Comparison of ENCODE assay signal across 2 cellular contexts in the genomic region with DNA sequence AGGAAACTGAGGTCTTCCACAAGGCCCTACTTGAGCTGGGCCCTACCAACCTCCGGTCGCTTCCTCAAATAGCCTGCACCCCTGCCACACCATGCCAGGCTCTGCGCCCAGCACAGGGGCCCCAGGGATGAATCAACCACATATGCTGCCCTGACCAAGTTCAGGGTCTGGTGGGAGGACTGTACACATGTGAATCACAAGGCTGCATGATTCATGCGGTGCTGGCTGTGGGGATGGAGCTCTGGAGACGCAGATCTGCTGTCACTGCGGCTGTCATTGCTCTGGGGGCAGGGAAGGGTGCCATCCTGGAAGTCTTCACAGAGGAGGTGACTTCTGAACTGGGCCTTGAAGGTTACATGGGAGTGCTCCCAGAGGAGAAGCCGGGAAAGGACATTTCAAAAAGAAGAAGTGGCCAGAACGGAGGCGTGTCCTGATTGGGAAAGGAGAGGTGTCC.
TF ChIP-seq lines count a peak whose summit lies in the region.

No MANE protein-coding gene starts in this region.

TF ChIP-seq in SK-N-SH, 30 proteins besides CTCF, POLR2A, EP300 and RAD21 (continued from another document):
- TF ChIP-seq, protein P1, sequence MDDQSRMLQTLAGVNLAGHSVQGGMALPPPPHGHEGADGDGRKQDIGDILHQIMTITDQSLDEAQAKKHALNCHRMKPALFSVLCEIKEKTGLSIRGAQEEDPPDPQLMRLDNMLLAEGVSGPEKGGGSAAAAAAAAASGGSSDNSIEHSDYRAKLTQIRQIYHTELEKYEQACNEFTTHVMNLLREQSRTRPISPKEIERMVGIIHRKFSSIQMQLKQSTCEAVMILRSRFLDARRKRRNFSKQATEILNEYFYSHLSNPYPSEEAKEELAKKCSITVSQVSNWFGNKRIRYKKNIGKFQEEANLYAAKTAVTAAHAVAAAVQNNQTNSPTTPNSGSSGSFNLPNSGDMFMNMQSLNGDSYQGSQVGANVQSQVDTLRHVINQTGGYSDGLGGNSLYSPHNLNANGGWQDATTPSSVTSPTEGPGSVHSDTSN (IDR thresholded peaks at IDR 0.05): peak; percentile 73
- TF ChIP-seq, protein P2, sequence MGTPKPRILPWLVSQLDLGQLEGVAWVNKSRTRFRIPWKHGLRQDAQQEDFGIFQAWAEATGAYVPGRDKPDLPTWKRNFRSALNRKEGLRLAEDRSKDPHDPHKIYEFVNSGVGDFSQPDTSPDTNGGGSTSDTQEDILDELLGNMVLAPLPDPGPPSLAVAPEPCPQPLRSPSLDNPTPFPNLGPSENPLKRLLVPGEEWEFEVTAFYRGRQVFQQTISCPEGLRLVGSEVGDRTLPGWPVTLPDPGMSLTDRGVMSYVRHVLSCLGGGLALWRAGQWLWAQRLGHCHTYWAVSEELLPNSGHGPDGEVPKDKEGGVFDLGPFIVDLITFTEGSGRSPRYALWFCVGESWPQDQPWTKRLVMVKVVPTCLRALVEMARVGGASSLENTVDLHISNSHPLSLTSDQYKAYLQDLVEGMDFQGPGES (IDR thresholded peaks at IDR 0.05; ENCODE audit: low read depth, low read length): no peak
- TF ChIP-seq TEAD4 (IDR thresholded peaks at IDR 0.05; ENCODE audit: borderline replicate concordance, insufficient read depth) (no peak), RXRA (IDR thresholded peaks at IDR 0.05; ENCODE audit: borderline replicate concordance, low read depth) (peak; percentile 74; the same call in 1 of the 2 replicates), JUND (IDR thresholded peaks at IDR 0.05) (peak; percentile 90), RFX5 (IDR thresholded peaks at IDR 0.05; ENCODE audit: low read length) (no peak)

TF ChIP-seq in K562, 482 proteins besides CTCF, POLR2A, EP300 and RAD21 (continued from another document and continues in another):
- TF ChIP-seq, protein P3, sequence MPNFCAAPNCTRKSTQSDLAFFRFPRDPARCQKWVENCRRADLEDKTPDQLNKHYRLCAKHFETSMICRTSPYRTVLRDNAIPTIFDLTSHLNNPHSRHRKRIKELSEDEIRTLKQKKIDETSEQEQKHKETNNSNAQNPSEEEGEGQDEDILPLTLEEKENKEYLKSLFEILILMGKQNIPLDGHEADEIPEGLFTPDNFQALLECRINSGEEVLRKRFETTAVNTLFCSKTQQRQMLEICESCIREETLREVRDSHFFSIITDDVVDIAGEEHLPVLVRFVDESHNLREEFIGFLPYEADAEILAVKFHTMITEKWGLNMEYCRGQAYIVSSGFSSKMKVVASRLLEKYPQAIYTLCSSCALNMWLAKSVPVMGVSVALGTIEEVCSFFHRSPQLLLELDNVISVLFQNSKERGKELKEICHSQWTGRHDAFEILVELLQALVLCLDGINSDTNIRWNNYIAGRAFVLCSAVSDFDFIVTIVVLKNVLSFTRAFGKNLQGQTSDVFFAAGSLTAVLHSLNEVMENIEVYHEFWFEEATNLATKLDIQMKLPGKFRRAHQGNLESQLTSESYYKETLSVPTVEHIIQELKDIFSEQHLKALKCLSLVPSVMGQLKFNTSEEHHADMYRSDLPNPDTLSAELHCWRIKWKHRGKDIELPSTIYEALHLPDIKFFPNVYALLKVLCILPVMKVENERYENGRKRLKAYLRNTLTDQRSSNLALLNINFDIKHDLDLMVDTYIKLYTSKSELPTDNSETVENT (CRISPR knock-in tag; IDR thresholded peaks at IDR 0.05): no peak
- TF ChIP-seq HMG20A (CRISPR knock-in tag; conservative IDR thresholded peaks at IDR 0.05): no peak
- no peak for TF ChIP-seq ZNF184 (CRISPR knock-in tag; IDR thresholded peaks at IDR 0.05)
- TF ChIP-seq SP2 (IDR thresholded peaks at IDR 0.05; ENCODE audit: extremely low read depth, low read depth, low read length, poor library complexity, severe bottlenecking): no peak
- no peak for TF ChIP-seq POLR3G (IDR thresholded peaks at IDR 0.05; ENCODE audit: extremely low read depth, insufficient read length, insufficient replicate concordance)
- peak; percentile 76; the same call in 1 of the 2 replicates for TF ChIP-seq ZNF263 (CRISPR knock-in tag; IDR thresholded peaks at IDR 0.05; ENCODE audit: borderline replicate concordance)
- TF ChIP-seq POLR2B (IDR thresholded peaks at IDR 0.05; ENCODE audit: low read depth, partially characterized antibody): no peak
- TF ChIP-seq SAP30 (IDR thresholded peaks at IDR 0.05; ENCODE audit: borderline replicate concordance, insufficient read depth, low read depth, low read length, poor library complexity, severe bottlenecking): no peak
- TF ChIP-seq ZNF311 (CRISPR knock-in tag; IDR thresholded peaks at IDR 0.05): no peak
- TF ChIP-seq NR3C1 (CRISPR knock-in tag; IDR thresholded peaks at IDR 0.05): no peak
- TF ChIP-seq, protein P4, sequence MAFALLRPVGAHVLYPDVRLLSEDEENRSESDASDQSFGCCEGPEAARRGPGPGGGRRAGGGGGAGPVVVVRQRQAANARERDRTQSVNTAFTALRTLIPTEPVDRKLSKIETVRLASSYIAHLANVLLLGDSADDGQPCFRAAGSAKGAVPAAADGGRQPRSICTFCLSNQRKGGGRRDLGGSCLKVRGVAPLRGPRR (CRISPR knock-in tag; IDR thresholded peaks at IDR 0.05): no peak
- TF ChIP-seq ZNF274 (IDR thresholded peaks at IDR 0.05; ENCODE audit: borderline replicate concordance, low read depth, low read length): no peak
- no peak for TF ChIP-seq GTF2A2 (tag; IDR thresholded peaks at IDR 0.05)
- no peak for TF ChIP-seq NR2F6 (CRISPR knock-in tag; IDR thresholded peaks at IDR 0.05)
- TF ChIP-seq, protein P5, sequence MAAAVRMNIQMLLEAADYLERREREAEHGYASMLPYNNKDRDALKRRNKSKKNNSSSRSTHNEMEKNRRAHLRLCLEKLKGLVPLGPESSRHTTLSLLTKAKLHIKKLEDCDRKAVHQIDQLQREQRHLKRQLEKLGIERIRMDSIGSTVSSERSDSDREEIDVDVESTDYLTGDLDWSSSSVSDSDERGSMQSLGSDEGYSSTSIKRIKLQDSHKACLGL (CRISPR knock-in tag; IDR thresholded peaks at IDR 0.05; ENCODE audit: borderline replicate concordance, poor library complexity, severe bottlenecking): no peak
- TF ChIP-seq CREM (IDR thresholded peaks at IDR 0.05; ENCODE audit: low read depth): peak; percentile 24; the same call in 1 of the 2 replicates
- TF ChIP-seq, protein P6, sequence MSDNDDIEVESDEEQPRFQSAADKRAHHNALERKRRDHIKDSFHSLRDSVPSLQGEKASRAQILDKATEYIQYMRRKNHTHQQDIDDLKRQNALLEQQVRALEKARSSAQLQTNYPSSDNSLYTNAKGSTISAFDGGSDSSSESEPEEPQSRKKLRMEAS (CRISPR knock-in tag; IDR thresholded peaks at IDR 0.05): peak; percentile 17; the same call in 1 of the 2 replicates
- TF ChIP-seq, protein P7, sequence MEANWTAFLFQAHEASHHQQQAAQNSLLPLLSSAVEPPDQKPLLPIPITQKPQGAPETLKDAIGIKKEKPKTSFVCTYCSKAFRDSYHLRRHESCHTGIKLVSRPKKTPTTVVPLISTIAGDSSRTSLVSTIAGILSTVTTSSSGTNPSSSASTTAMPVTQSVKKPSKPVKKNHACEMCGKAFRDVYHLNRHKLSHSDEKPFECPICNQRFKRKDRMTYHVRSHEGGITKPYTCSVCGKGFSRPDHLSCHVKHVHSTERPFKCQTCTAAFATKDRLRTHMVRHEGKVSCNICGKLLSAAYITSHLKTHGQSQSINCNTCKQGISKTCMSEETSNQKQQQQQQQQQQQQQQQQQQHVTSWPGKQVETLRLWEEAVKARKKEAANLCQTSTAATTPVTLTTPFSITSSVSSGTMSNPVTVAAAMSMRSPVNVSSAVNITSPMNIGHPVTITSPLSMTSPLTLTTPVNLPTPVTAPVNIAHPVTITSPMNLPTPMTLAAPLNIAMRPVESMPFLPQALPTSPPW (CRISPR knock-in tag; IDR thresholded peaks at IDR 0.05): 0 out of 2 replicates have a peak, but pooled peaks have one; percentile 17
- TF ChIP-seq TOE1 (IDR thresholded peaks at IDR 0.05; ENCODE audit: borderline replicate concordance): no peak
- no peak for TF ChIP-seq TOE1 (CRISPR knock-in tag; IDR thresholded peaks at IDR 0.05; ENCODE audit: borderline replicate concordance, low read depth)
- 0 out of 2 replicates have a peak, but pooled peaks have one; percentile 12 for TF ChIP-seq CBFA2T3 (IDR thresholded peaks at IDR 0.05)
- TF ChIP-seq FOXA3 (CRISPR knock-in tag; conservative IDR thresholded peaks at IDR 0.05 in 1 of 2, IDR thresholded peaks at IDR 0.05 in 1 of 2): peak in 1 of 2 experiments; percentile 63; a peak in 1 of 4 replicates
- no peak for TF ChIP-seq ZNF175 (CRISPR knock-in tag; IDR thresholded peaks at IDR 0.05; ENCODE audit: low read depth)
- no peak for TF ChIP-seq ZNF212 (CRISPR knock-in tag; IDR thresholded peaks at IDR 0.05)
- TF ChIP-seq HNRNPUL1 (IDR thresholded peaks at IDR 0.05; ENCODE audit: low read length): no peak
- TF ChIP-seq TCF3 (CRISPR knock-in tag; IDR thresholded peaks at IDR 0.05): 0 out of 2 replicates have a peak, but pooled peaks have one; percentile 14
- TF ChIP-seq, protein P8, sequence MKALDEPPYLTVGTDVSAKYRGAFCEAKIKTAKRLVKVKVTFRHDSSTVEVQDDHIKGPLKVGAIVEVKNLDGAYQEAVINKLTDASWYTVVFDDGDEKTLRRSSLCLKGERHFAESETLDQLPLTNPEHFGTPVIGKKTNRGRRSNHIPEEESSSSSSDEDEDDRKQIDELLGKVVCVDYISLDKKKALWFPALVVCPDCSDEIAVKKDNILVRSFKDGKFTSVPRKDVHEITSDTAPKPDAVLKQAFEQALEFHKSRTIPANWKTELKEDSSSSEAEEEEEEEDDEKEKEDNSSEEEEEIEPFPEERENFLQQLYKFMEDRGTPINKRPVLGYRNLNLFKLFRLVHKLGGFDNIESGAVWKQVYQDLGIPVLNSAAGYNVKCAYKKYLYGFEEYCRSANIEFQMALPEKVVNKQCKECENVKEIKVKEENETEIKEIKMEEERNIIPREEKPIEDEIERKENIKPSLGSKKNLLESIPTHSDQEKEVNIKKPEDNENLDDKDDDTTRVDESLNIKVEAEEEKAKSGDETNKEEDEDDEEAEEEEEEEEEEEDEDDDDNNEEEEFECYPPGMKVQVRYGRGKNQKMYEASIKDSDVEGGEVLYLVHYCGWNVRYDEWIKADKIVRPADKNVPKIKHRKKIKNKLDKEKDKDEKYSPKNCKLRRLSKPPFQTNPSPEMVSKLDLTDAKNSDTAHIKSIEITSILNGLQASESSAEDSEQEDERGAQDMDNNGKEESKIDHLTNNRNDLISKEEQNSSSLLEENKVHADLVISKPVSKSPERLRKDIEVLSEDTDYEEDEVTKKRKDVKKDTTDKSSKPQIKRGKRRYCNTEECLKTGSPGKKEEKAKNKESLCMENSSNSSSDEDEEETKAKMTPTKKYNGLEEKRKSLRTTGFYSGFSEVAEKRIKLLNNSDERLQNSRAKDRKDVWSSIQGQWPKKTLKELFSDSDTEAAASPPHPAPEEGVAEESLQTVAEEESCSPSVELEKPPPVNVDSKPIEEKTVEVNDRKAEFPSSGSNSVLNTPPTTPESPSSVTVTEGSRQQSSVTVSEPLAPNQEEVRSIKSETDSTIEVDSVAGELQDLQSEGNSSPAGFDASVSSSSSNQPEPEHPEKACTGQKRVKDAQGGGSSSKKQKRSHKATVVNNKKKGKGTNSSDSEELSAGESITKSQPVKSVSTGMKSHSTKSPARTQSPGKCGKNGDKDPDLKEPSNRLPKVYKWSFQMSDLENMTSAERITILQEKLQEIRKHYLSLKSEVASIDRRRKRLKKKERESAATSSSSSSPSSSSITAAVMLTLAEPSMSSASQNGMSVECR (CRISPR knock-in tag; IDR thresholded peaks at IDR 0.05): no peak
- TF ChIP-seq ARID1B (IDR thresholded peaks at IDR 0.05): peak; percentile 38
- TF ChIP-seq ZNF57 (CRISPR knock-in tag; IDR thresholded peaks at IDR 0.05): no peak
- TF ChIP-seq ZNF584 (CRISPR knock-in tag; IDR thresholded peaks at IDR 0.05; ENCODE audit: low read depth): 0 out of 2 replicates have a peak, but pooled peaks have one; percentile 39
- 0 out of 4 replicates have a peak, but pooled peaks of 1 of the 2 experiments have one; percentile 14 for TF ChIP-seq RCOR1 (IDR thresholded peaks at IDR 0.05; ENCODE audit: borderline replicate concordance in 1 of 2, low read depth in 2 of 2, low read length in 2 of 2)
- TF ChIP-seq, protein P9, sequence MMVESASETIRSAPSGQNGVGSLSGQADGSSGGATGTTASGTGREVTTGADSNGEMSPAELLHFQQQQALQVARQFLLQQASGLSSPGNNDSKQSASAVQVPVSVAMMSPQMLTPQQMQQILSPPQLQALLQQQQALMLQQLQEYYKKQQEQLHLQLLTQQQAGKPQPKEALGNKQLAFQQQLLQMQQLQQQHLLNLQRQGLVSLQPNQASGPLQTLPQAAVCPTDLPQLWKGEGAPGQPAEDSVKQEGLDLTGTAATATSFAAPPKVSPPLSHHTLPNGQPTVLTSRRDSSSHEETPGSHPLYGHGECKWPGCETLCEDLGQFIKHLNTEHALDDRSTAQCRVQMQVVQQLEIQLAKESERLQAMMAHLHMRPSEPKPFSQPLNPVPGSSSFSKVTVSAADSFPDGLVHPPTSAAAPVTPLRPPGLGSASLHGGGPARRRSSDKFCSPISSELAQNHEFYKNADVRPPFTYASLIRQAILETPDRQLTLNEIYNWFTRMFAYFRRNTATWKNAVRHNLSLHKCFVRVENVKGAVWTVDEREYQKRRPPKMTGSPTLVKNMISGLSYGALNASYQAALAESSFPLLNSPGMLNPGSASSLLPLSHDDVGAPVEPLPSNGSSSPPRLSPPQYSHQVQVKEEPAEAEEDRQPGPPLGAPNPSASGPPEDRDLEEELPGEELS (CRISPR knock-in tag; IDR thresholded peaks at IDR 0.05; ENCODE audit: borderline replicate concordance): no peak
- TF ChIP-seq RBM25 (IDR thresholded peaks at IDR 0.05; ENCODE audit: low read depth, low read length, severe bottlenecking): peak; percentile 52
- no peak for TF ChIP-seq ZNF551 (CRISPR knock-in tag; IDR thresholded peaks at IDR 0.05)
- TF ChIP-seq ZBTB17 (CRISPR knock-in tag; IDR thresholded peaks at IDR 0.05): no peak
- TF ChIP-seq HEY1 (CRISPR knock-in tag; IDR thresholded peaks at IDR 0.05; ENCODE audit: borderline replicate concordance): no peak
- TF ChIP-seq, protein P10, sequence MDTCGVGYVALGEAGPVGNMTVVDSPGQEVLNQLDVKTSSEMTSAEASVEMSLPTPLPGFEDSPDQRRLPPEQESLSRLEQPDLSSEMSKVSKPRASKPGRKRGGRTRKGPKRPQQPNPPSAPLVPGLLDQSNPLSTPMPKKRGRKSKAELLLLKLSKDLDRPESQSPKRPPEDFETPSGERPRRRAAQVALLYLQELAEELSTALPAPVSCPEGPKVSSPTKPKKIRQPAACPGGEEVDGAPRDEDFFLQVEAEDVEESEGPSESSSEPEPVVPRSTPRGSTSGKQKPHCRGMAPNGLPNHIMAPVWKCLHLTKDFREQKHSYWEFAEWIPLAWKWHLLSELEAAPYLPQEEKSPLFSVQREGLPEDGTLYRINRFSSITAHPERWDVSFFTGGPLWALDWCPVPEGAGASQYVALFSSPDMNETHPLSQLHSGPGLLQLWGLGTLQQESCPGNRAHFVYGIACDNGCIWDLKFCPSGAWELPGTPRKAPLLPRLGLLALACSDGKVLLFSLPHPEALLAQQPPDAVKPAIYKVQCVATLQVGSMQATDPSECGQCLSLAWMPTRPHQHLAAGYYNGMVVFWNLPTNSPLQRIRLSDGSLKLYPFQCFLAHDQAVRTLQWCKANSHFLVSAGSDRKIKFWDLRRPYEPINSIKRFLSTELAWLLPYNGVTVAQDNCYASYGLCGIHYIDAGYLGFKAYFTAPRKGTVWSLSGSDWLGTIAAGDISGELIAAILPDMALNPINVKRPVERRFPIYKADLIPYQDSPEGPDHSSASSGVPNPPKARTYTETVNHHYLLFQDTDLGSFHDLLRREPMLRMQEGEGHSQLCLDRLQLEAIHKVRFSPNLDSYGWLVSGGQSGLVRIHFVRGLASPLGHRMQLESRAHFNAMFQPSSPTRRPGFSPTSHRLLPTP (IDR thresholded peaks at IDR 0.05; ENCODE audit: borderline replicate concordance, extremely low read depth, insufficient read length): no peak
- no peak for TF ChIP-seq ETS2 (tag; IDR thresholded peaks at IDR 0.05; ENCODE audit: borderline replicate concordance, poor library complexity, severe bottlenecking)
- TF ChIP-seq LCOR (CRISPR knock-in tag; IDR thresholded peaks at IDR 0.05): no peak
- TF ChIP-seq CBX3 (IDR thresholded peaks at IDR 0.05; ENCODE audit: borderline replicate concordance in 1 of 2, low read length in 2 of 2): no peak
